Comparison of ENCODE assay signal across 15 cellular contexts in the genomic region with DNA sequence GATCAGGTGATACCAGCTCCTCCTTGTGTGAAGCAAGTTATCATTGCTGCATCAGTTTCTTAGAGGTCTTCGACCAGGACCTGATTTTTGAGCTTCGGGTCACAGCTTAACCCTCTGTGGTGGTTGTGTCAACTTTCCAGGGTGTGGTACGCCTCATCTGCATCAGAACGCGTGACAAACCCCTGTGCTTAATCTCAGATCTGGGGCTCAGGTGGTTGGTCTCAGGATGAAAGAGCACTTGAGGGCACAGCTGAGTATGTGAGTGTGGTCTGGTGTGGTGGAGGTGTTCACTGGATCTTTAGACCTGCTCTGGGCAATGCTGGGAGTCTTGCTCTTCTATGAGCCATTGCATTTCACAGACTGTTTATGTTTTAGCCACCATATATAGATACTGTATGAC.
A peak's percentile ranks its signal among the peaks of the same experiment; 100 is the strongest.
DNase-seq lines count a peak whose midpoint lies in the region; ATAC-seq lines count a peak whose summit lies in the region.
"Had no signal": no experiment of that assay in that cellular context is flagged by ENCODE, and none has a peak within 500 bp of the region (broad histone marks: within the 10 kb centered on the region; RNA-seq: fewer than 3 reads in every experiment).

No MANE protein-coding gene starts in this region.

- ATAC-seq in activated CD4-positive, CD25-positive, alpha-beta regulatory T cell treated with anti-CD3 and anti-CD28 coated beads, Interleukin-2, amount 50 U/mL, for 24 hours = peak; percentile 86
- ATAC-seq in activated T-helper 17 cell treated with anti-CD3 and anti-CD28 coated beads, Interleukin-2, amount 50 U/mL, for 72 hours (replicated peaks) = peak; percentile 75
- ATAC-seq in HG03442 (IDR thresholded peaks at IDR 0.05; ENCODE audit: unreplicated experiment) = no peak

- no peaks in the 10 kb centered on the region for H3K27me3 ChIP-seq in CD8-positive, alpha-beta memory T cell (ENCODE audit: insufficient read depth, low read length, poor library complexity, severe bottlenecking)
- H3K27me3 ChIP-seq: heart right ventricle, sigmoid colon had no signal

- H3K4me3 Mint-ChIP-seq in CD8-positive, alpha-beta memory T cell = peak overlapping the region in 6 of 7 donors; percentile 67 to 77 (median 73)
- H3K4me3 Mint-ChIP-seq in activated T-helper 17 cell treated with anti-CD3 and anti-CD28 coated beads, Interleukin-2, amount 50 U/mL, for 72 hours = peak overlapping the region; percentile 65

- peak; percentile 22 to 69 (median 45) for DNase-seq in CD8-positive, alpha-beta memory T cell
- peak; percentile 76 for DNase-seq in stimulated activated CD4-positive, alpha-beta T cell treated with anti-CD3 and anti-CD28 coated beads, Interleukin-1b, Interleukin-23, amount 100 ng/mL, for 48 hours
- no peak for DNase-seq in COLO829 (ENCODE audit: low spot score)
- DNase-seq in RPMI8226 = no peak
- no peak for DNase-seq in GM19240 (ENCODE audit: insufficient read length, low spot score)
- DNase-seq: ACHN, GF-D8, heart right ventricle, NCI-H1417 treated with DMSO at 0.1 percent for 48 hours, sigmoid colon, WERI-Rb-1 had no signal

- no peaks in the 10 kb centered on the region for H3K36me3 ChIP-seq in CD8-positive, alpha-beta memory T cell (ENCODE audit: insufficient read depth, low read length)
- H3K36me3 ChIP-seq: WERI-Rb-1 had no signal

- peaks cover under 1 to 16% (median 2%) of the 10 kb centered on the region in 3 donors for H3K36me3 Mint-ChIP-seq in CD8-positive, alpha-beta memory T cell
- H3K36me3 Mint-ChIP-seq in activated T-helper 17 cell treated with anti-CD3 and anti-CD28 coated beads, Interleukin-2, amount 50 U/mL, for 72 hours (ENCODE audit: low read depth) = peaks cover 52% of the 10 kb centered on the region

- peak overlapping the region; percentile 79 to 98 (median 90) for H3K27ac Mint-ChIP-seq in CD8-positive, alpha-beta memory T cell
- H3K27ac Mint-ChIP-seq in activated T-helper 17 cell treated with anti-CD3 and anti-CD28 coated beads, Interleukin-2, amount 50 U/mL, for 72 hours = peak overlapping the region; percentile 89

- no peaks in the 10 kb centered on the region for H3K27me3 Mint-ChIP-seq in CD8-positive, alpha-beta memory T cell
- H3K27me3 Mint-ChIP-seq in activated T-helper 17 cell treated with anti-CD3 and anti-CD28 coated beads, Interleukin-2, amount 50 U/mL, for 72 hours = no peaks in the 10 kb centered on the region

- peaks cover 69 to 87% (median 85%) of the 10 kb centered on the region in 3 donors for H3K4me1 Mint-ChIP-seq in CD8-positive, alpha-beta memory T cell
- H3K4me1 Mint-ChIP-seq in activated T-helper 17 cell treated with anti-CD3 and anti-CD28 coated beads, Interleukin-2, amount 50 U/mL, for 72 hours = peaks cover 53% of the 10 kb centered on the region

- peaks cover 88% of the 10 kb centered on the region for H3K4me1 ChIP-seq in CD8-positive, alpha-beta memory T cell (ENCODE audit: insufficient read depth, low read length)
- H3K4me1 ChIP-seq: sigmoid colon had no signal

- H3K9me3 ChIP-seq in CD8-positive, alpha-beta memory T cell (ENCODE audit: low read length) = no peaks in the 10 kb centered on the region
- H3K9me3 ChIP-seq: heart right ventricle, sigmoid colon had no signal

- H3K9me3 Mint-ChIP-seq in CD8-positive, alpha-beta memory T cell = no peaks in the 10 kb centered on the region
- H3K9me3 Mint-ChIP-seq in activated T-helper 17 cell treated with anti-CD3 and anti-CD28 coated beads, Interleukin-2, amount 50 U/mL, for 72 hours = no peaks in the 10 kb centered on the region

- H3K4me3 ChIP-seq in CD8-positive, alpha-beta memory T cell (ENCODE audit: low read length) = peak overlapping the region; percentile 20
- H3K4me3 ChIP-seq: coronary artery, heart right ventricle, sigmoid colon had no signal

- CTCF ChIA-PET in CD8-positive, alpha-beta memory T cell (lab: Charles Lee) = interaction anchor here (0.9 to 2.1 kb wide), 4 partner anchors 33 to 200 kb away, joined by 3 to 6 read pairs (median 4); a partner anchor contains a TSS

- no peak overlapping the region for H3K27ac ChIP-seq in CD8-positive, alpha-beta memory T cell (ENCODE audit: low read depth, low read length)
- H3K27ac ChIP-seq: coronary artery, sigmoid colon, WERI-Rb-1 had no signal

- POLR2A ChIA-PET in CD8-positive, alpha-beta memory T cell (lab: Charles Lee) = interaction anchor here (1.0 to 2.2 kb wide), 5 partner anchors 12 to 67 kb away, joined by 3 to 11 read pairs (median 4); a partner anchor contains a TSS

Comparison
In these comparisons a context has a peak if more than half of its experiments do, and no peak if none do; other contexts are left out.
1. DNase-seq: peak in CD8-positive, alpha-beta memory T cell (5 of 5) and stimulated activated CD4-positive, alpha-beta T cell treated with anti-CD3 and anti-CD28 coated beads, Interleukin-1b, Interleukin-23, amount 100 ng/mL, for 48 hours (single experiment); none in COLO829 (single experiment), RPMI8226 (single experiment) and GM19240 (single experiment).